12 cellular contexts compared by ENCODE assay signal in genomic region chr16:57127037-57127763, GRCh38. TPM values are rescaled to one million over a fixed set of nuclear protein-coding genes. Genes with fewer than 3 reads are reported as not detected.
DNase-seq lines count a peak whose midpoint lies in the region; ATAC-seq lines count a peak whose summit lies in the region.
"Had no signal": no experiment of that assay in that cellular context is flagged by ENCODE, and none has a peak within 500 bp of the region (broad histone marks: within the 10 kb centered on the region; RNA-seq: fewer than 3 reads in every experiment).

No MANE protein-coding gene starts in this region.

- peak overlapping the region; percentile 72 for H3K27ac Mint-ChIP-seq in T-helper 1 cell treated with Interleukin-12 subunit alpha and Interleukin-12 subunit beta and Interleukin-4 antibody, amounts not matched to agents 30 μg/mL and 1 μg/mL, for 36 hours
- H3K27ac Mint-ChIP-seq in activated CD4-positive, alpha-beta memory T cell treated with anti-CD3 and anti-CD28 coated beads for 36 hours = peak overlapping the region; percentile 18
- H3K27ac Mint-ChIP-seq: GM23338 had no signal

- H4K91ac ChIP-seq in neuronal stem cell (ENCODE audit: low read depth, low read length, poor library complexity) = no peak overlapping the region

- ATAC-seq in GM21717 (IDR thresholded peaks at IDR 0.05; ENCODE audit: unreplicated experiment) (peak; percentile 46), HG02970 (IDR thresholded peaks at IDR 0.05; ENCODE audit: low FRiP score, unreplicated experiment) (no peak)
- ATAC-seq: GM23338 had no signal

- no peak overlapping the region for H3K4me3 ChIP-seq in neuronal stem cell (ENCODE audit: low read length in 2 of 2)
- H3K4me3 ChIP-seq in H7 (ENCODE audit: insufficient read depth, low read depth, low read length) = no peak overlapping the region
- H3K4me3 ChIP-seq: GM23338, lung had no signal

- H3K4me3 Mint-ChIP-seq in T-helper 1 cell treated with Interleukin-12 subunit alpha and Interleukin-12 subunit beta and Interleukin-4 antibody, amounts not matched to agents 30 μg/mL and 1 μg/mL, for 36 hours = no peak overlapping the region
- H3K4me3 Mint-ChIP-seq in activated CD4-positive, alpha-beta memory T cell treated with anti-CD3 and anti-CD28 coated beads for 36 hours = no peak overlapping the region
- H3K4me3 Mint-ChIP-seq: GM23338 had no signal

- H3K27ac ChIP-seq in neuronal stem cell (replicated peaks; ENCODE audit: low read length) = no peak overlapping the region

- H3K4me1 ChIP-seq in neuronal stem cell (ENCODE audit: control insufficient read depth in 2 of 2, insufficient read depth in 1 of 2, low read depth in 1 of 2, low read length in 2 of 2) = peaks cover 12 to 28% of the 10 kb centered on the region in 2 donors

- CTCF ChIA-PET in activated CD4-positive, alpha-beta memory T cell treated with anti-CD3 and anti-CD28 coated beads for 36 hours (lab: Charles Lee) = interaction anchor here (1.1 to 2.2 kb wide), 2 partner anchors 34 to 44 kb away, joined by 3 to 7 read pairs; partner anchors contain the start of gene CPNE2

- H3K23ac ChIP-seq in neuronal stem cell (ENCODE audit: low read depth, low read length, poor library complexity) = no peak overlapping the region

- no peak overlapping the region for H2BK120ac ChIP-seq in neuronal stem cell (ENCODE audit: low read depth, low read length)

- H2AFZ ChIP-seq in neuronal stem cell (ENCODE audit: low read length) = no peak overlapping the region
- H2AFZ ChIP-seq: GM23338 had no signal

- peaks cover 2% of the 10 kb centered on the region for H3K79me1 ChIP-seq in neuronal stem cell (ENCODE audit: low read depth, low read length)

- peaks cover 46% of the 10 kb centered on the region for H3K4me1 Mint-ChIP-seq in T-helper 1 cell treated with Interleukin-12 subunit alpha and Interleukin-12 subunit beta and Interleukin-4 antibody, amounts not matched to agents 30 μg/mL and 1 μg/mL, for 36 hours (ENCODE audit: low read depth)
- H3K4me1 Mint-ChIP-seq in activated CD4-positive, alpha-beta memory T cell treated with anti-CD3 and anti-CD28 coated beads for 36 hours (ENCODE audit: low read depth) = peaks cover 70% of the 10 kb centered on the region
- H3K4me1 Mint-ChIP-seq: GM23338 had no signal

- no peaks in the 10 kb centered on the region for H3K27me3 ChIP-seq in neuronal stem cell (ENCODE audit: control insufficient read depth in 3 of 3, insufficient read depth in 3 of 3, low read depth in 1 of 3, low read length in 3 of 3)
- no peaks in the 10 kb centered on the region for H3K27me3 ChIP-seq in H7 (ENCODE audit: control insufficient read depth, insufficient read depth, low read length)

- DNase-seq in T-helper 1 cell = no peak
- peak; percentile 35 for DNase-seq in activated CD4-positive, alpha-beta memory T cell treated with anti-CD3 and anti-CD28 coated beads for 36 hours
- DNase-seq in neuronal stem cell (ENCODE audit: low spot score) = no peak
- no peak for DNase-seq in KBM-7
- DNase-seq in H7 = no peak
- DNase-seq: NCI-H1092 treated with DMSO at 0.1 percent for 48 hours, trophoblast cell had no signal

- no peak overlapping the region for H3K9ac ChIP-seq in neuronal stem cell (ENCODE audit: low read depth, low read length, poor library complexity)

- no peaks in the 10 kb centered on the region for H3K9me3 Mint-ChIP-seq in T-helper 1 cell treated with Interleukin-12 subunit alpha and Interleukin-12 subunit beta and Interleukin-4 antibody, amounts not matched to agents 30 μg/mL and 1 μg/mL, for 36 hours
- H3K9me3 Mint-ChIP-seq in activated CD4-positive, alpha-beta memory T cell treated with anti-CD3 and anti-CD28 coated beads for 36 hours = no peaks in the 10 kb centered on the region
- H3K9me3 Mint-ChIP-seq: GM23338 had no signal

- no peak overlapping the region for H4K8ac ChIP-seq in neuronal stem cell (ENCODE audit: low read depth, low read length)

- no peak overlapping the region for H2BK12ac ChIP-seq in neuronal stem cell (ENCODE audit: low read length)

- H3K4ac ChIP-seq in neuronal stem cell (ENCODE audit: low read length) = no peak overlapping the region

- intact Hi-C loops in activated CD4-positive, alpha-beta memory T cell treated with anti-CD3 and anti-CD28 coated beads for 36 hours (cut with micrococcal nuclease) = loop anchor here (5.0 kb wide), 2 partner anchors 35 to 60 kb away; partner anchors contain the start of genes CPNE2, PSME3IP1 and RSPRY1

- H2BK5ac ChIP-seq in neuronal stem cell (ENCODE audit: low read length) = no peak overlapping the region

- in situ Hi-C loops in KBM-7 (cut with MboI; ENCODE audit: low pct_unique_long_range_greater_than_20kb, low sequenced_read_pairs) = no loop called here

- no peaks in the 10 kb centered on the region for H3K27me3 Mint-ChIP-seq in T-helper 1 cell treated with Interleukin-12 subunit alpha and Interleukin-12 subunit beta and Interleukin-4 antibody, amounts not matched to agents 30 μg/mL and 1 μg/mL, for 36 hours (ENCODE audit: low read depth)
- no peaks in the 10 kb centered on the region for H3K27me3 Mint-ChIP-seq in activated CD4-positive, alpha-beta memory T cell treated with anti-CD3 and anti-CD28 coated beads for 36 hours

- H3K9me3 ChIP-seq in neuronal stem cell (replicated peaks in 1 of 2; ENCODE audit: control insufficient read depth in 2 of 2, insufficient read depth in 1 of 2, low read depth in 1 of 2, low read length in 2 of 2) = peaks cover 0 to 2% of the 10 kb centered on the region in 2 donors

- POLR2A ChIA-PET in activated CD4-positive, alpha-beta memory T cell treated with anti-CD3 and anti-CD28 coated beads for 36 hours (lab: Charles Lee) = interaction anchor here (0.7 to 1.3 kb wide), 2 partner anchors 16 to 196 kb away, joined by 3 read pairs; no protein-coding TSS in a partner anchor

- H3K36me3 Mint-ChIP-seq in T-helper 1 cell treated with Interleukin-12 subunit alpha and Interleukin-12 subunit beta and Interleukin-4 antibody, amounts not matched to agents 30 μg/mL and 1 μg/mL, for 36 hours (ENCODE audit: low read depth) = no peaks in the 10 kb centered on the region
- no peaks in the 10 kb centered on the region for H3K36me3 Mint-ChIP-seq in activated CD4-positive, alpha-beta memory T cell treated with anti-CD3 and anti-CD28 coated beads for 36 hours

- H3K14ac ChIP-seq in neuronal stem cell (ENCODE audit: low read length) = no peak overlapping the region

- no peak overlapping the region for H3K18ac ChIP-seq in neuronal stem cell (ENCODE audit: low read length)

- H3K4me2 ChIP-seq in neuronal stem cell (ENCODE audit: insufficient read depth, low read length, poor library complexity, severe bottlenecking) = no peak overlapping the region
- H3K4me2 ChIP-seq: GM23338 had no signal

- H2AK5ac ChIP-seq in neuronal stem cell (ENCODE audit: low read depth, low read length) = peak overlapping the region; percentile 36

- peak overlapping the region; percentile 11 for H2BK15ac ChIP-seq in neuronal stem cell (ENCODE audit: low read length)

- WGBS in neuronal stem cell (ENCODE audit: extremely low coverage in 2 of 2, insufficient read length in 2 of 2, insufficient replicate concordance in 1 of 2), 2 donors = no CpG with 5 or more reads among the region's 5 CpGs

- H3K36me3 ChIP-seq in neuronal stem cell (replicated peaks in 1 of 2; ENCODE audit: control insufficient read depth in 2 of 2, insufficient read depth in 2 of 2, low read length in 2 of 2) (peaks cover 0 to 56% of the 10 kb centered on the region in 2 donors), H7 (replicated peaks; ENCODE audit: control insufficient read depth, insufficient read depth, low read length) (no peaks in the 10 kb centered on the region)

RNA-seq across cellular contexts. Expression of gene CPNE2, which starts 34.8 kb away (rescaled TPM):
- total RNA-seq in activated CD4-positive, alpha-beta memory T cell treated with anti-CD3 and anti-CD28 coated beads for 36 hours = 1 to 10 TPM; 7.3 to 8.1 TPM
- 60.5 TPM for polyA plus RNA-seq in neuronal stem cell (2013, experiment 1 of 2)
- polyA plus RNA-seq in neuronal stem cell (2013, experiment 2 of 2) = 61.7 TPM
- total RNA-seq in H7 (2014; rRNA removed; shearing (Covaris generic)) = 19.4 and 21.1 TPM in 2 replicates

RNA-seq across cellular contexts. Expression of gene PSME3IP1, which starts 58.6 kb away (rescaled TPM):
- 100 to 1,000 TPM; 101 to 102 TPM for total RNA-seq in activated CD4-positive, alpha-beta memory T cell treated with anti-CD3 and anti-CD28 coated beads for 36 hours
- polyA plus RNA-seq in neuronal stem cell (2013, experiment 1 of 2) = 113 TPM
- 110 TPM for polyA plus RNA-seq in neuronal stem cell (2013, experiment 2 of 2)
- 60.9 and 63.3 TPM in 2 replicates for total RNA-seq in H7 (2014; rRNA removed; shearing (Covaris generic))

RNA-seq across cellular contexts. Expression of gene RSPRY1, which starts 58.9 kb away (rescaled TPM):
- total RNA-seq in activated CD4-positive, alpha-beta memory T cell treated with anti-CD3 and anti-CD28 coated beads for 36 hours = 10 to 100 TPM; 31.5 to 33.3 TPM
- polyA plus RNA-seq in neuronal stem cell (2013, experiment 1 of 2) = 50.6 TPM
- 55.6 TPM for polyA plus RNA-seq in neuronal stem cell (2013, experiment 2 of 2)
- total RNA-seq in H7 (2014; rRNA removed; shearing (Covaris generic)) = 31.0 and 49.8 TPM in 2 replicates
